8 cellular contexts compared by ENCODE assay signal in genomic region chr9:73153793-73154227, GRCh38. TPM values are rescaled to one million over a fixed set of nuclear protein-coding genes. Genes with fewer than 3 reads are reported as not detected.
DNase-seq lines count a peak whose midpoint lies in the region; ATAC-seq and TF ChIP-seq lines count a peak whose summit lies in the region.

No MANE protein-coding gene starts in this region.

- no peak for TF ChIP-seq EP300 in stomach (IDR thresholded peaks at IDR 0.05)

- 55 to 69% (median 68%) methylated on average over 4 of the region's 4 CpGs for WGBS in stomach, 5 donors

- H3K27me3 ChIP-seq in stomach, result no peaks in the 10 kb centered on the region

- POLR2A ChIA-PET in activated CD8-positive, alpha-beta T cell treated with anti-CD3 and anti-CD28 coated beads for 36 hours (lab: Charles Lee), result no interaction called here

- H3K27ac ChIP-seq in stomach, result peak overlapping the region; percentile 35 to 79 (median 69)

- intact Hi-C loops in activated CD8-positive, alpha-beta T cell treated with anti-CD3 and anti-CD28 coated beads for 36 hours (cut with micrococcal nuclease), result loop anchor here (1.0 kb wide), 1 partner anchor 38 kb away; no protein-coding TSS in a partner anchor
- intact Hi-C loops in left ventricle myocardium superior (cut with micrococcal nuclease), result no loop called here
- intact Hi-C loops in stomach (cut with DNase I; ENCODE audit: low total_unique reads), result no loop called here

- CTCF ChIA-PET in activated CD8-positive, alpha-beta T cell treated with anti-CD3 and anti-CD28 coated beads for 36 hours (lab: Charles Lee), result interaction anchor here (1.1 to 1.7 kb wide), 2 partner anchors 15 to 18 kb away, joined by 3 to 7 read pairs; no protein-coding TSS in a partner anchor

- TF ChIP-seq CTCF in activated CD8-positive, alpha-beta T cell treated with anti-CD3 and anti-CD28 coated beads for 36 hours (IDR thresholded peaks at IDR 0.05), result no peak
- no peak for TF ChIP-seq CTCF in stomach (IDR thresholded peaks at IDR 0.05)

- H3K27ac Mint-ChIP-seq in activated CD8-positive, alpha-beta T cell treated with anti-CD3 and anti-CD28 coated beads for 36 hours, result peak overlapping the region; percentile 93

- peaks cover 16% of the 10 kb centered on the region for H3K36me3 Mint-ChIP-seq in activated CD8-positive, alpha-beta T cell treated with anti-CD3 and anti-CD28 coated beads for 36 hours (ENCODE audit: low read depth)

- peak overlapping the region; percentile 21 to 46 (median 40) for H3K4me3 ChIP-seq in stomach

- peak in 1 of 4 donors; percentile 10 for TF ChIP-seq POLR2A in stomach (IDR thresholded peaks at IDR 0.05)

- peaks cover 0 to 5% (median 2%) of the 10 kb centered on the region in 4 donors for H3K36me3 ChIP-seq in stomach

- H3K27me3 Mint-ChIP-seq in activated CD8-positive, alpha-beta T cell treated with anti-CD3 and anti-CD28 coated beads for 36 hours, result no peaks in the 10 kb centered on the region

- H3K9me3 ChIP-seq in stomach, result no peaks in the 10 kb centered on the region

- H3K4me1 Mint-ChIP-seq in activated CD8-positive, alpha-beta T cell treated with anti-CD3 and anti-CD28 coated beads for 36 hours (ENCODE audit: low read depth), result peaks cover 82% of the 10 kb centered on the region

- DNase-seq in NOMO-1 treated with DMSO at 0.1 percent for 48 hours (lab: John Stamatoyannopoulos, UW; ENCODE audit: unreplicated experiment) (peak; percentile 43), NOMO-1 treated with dmso at 0.1 percent for 144 hours (lab: John Stamatoyannopoulos, UW; ENCODE audit: unreplicated experiment) (no peak), left ventricle myocardium superior (no peak), stomach (no peak), OCI-M2 (lab: John Stamatoyannopoulos, UW; ENCODE audit: unreplicated experiment) (no peak)
- no peak for DNase-seq in activated CD8-positive, alpha-beta T cell treated with anti-CD3 and anti-CD28 coated beads for 36 hours

- H3K4me1 ChIP-seq in stomach, result peaks cover 2 to 79% (median 16%) of the 10 kb centered on the region in 4 donors

- no peaks in the 10 kb centered on the region for H3K9me3 Mint-ChIP-seq in activated CD8-positive, alpha-beta T cell treated with anti-CD3 and anti-CD28 coated beads for 36 hours

- H3K4me3 Mint-ChIP-seq in activated CD8-positive, alpha-beta T cell treated with anti-CD3 and anti-CD28 coated beads for 36 hours, result peak overlapping the region; percentile 71

- no peak for ATAC-seq in activated CD8-positive, alpha-beta T cell treated with anti-CD3 and anti-CD28 coated beads for 36 hours
- ATAC-seq in left ventricle myocardium superior (peak; percentile 47), GM19035 (IDR thresholded peaks at IDR 0.05; ENCODE audit: unreplicated experiment) (no peak), HG03280 (IDR thresholded peaks at IDR 0.05; ENCODE audit: unreplicated experiment) (no peak)

RNA-seq across cellular contexts. Expression of gene ANXA1, which starts 2.1 kb away (rescaled TPM):
- 10 to 100 TPM; 33.5 to 36.5 TPM for total RNA-seq in activated CD8-positive, alpha-beta T cell treated with anti-CD3 and anti-CD28 coated beads for 36 hours
- total RNA-seq in left ventricle myocardium superior (52.1 TPM), stomach (100 to 1,000 TPM in 2 of 5 donors, 10 to 100 TPM in 3; 34.2 to 168 (median 67.4) TPM)
- 1,000 to 10,000 TPM in 1 of 3 donors, 100 to 1,000 TPM in 2; 150 to 1,131 (median 155) TPM for polyA plus RNA-seq in stomach
